ENCODE assay signal across 27 cellular contexts in the genomic region with DNA sequence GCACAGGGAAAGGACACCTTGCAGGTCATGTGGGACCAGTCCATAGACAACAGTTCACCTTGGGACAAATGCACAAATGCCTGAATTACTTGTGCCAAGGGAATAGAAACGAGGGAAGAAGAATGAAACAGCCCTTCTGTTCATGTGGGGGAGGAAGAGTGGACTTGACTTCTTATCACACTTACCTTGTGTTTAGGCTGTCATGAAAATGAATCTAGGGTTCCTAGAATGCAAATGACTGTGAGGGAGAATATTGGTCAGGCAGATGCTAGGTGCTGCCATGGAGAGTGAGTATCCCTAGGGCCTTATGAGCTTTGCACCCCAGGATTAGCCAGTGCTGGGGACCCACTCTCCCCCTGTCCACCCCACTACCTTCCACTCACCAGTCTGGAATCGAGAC.
"Had no signal": no experiment of that assay in that cellular context is flagged by ENCODE, and none has a peak within 500 bp of the region (broad histone marks: within the 10 kb centered on the region; RNA-seq: fewer than 3 reads in every experiment).

No MANE protein-coding gene starts in this region.

- H3K4me3 Mint-ChIP-seq: immature natural killer cell; mesothelial cell of epicardium; naive thymus-derived CD4-positive, alpha-beta T cell; nephron; neural progenitor cell; stimulated activated memory B cell treated with anti-CD40 and anti-IgM and Interleukin-4, amounts not matched to agents 10 μg/mL and 1 μg/mL and 100 μg/mL, for 72 hours; type B pancreatic cell had no signal

- H3K27me3 Mint-ChIP-seq: naive thymus-derived CD4-positive, alpha-beta T cell; progenitor cell of endocrine pancreas; stimulated activated memory B cell treated with anti-CD40 and anti-IgM and Interleukin-4, amounts not matched to agents 10 μg/mL and 1 μg/mL and 100 μg/mL, for 72 hours; type B pancreatic cell had no signal

- H3K9me3 ChIP-seq: esophagus squamous epithelium, lower lobe of right lung, mucosa of descending colon, right atrium auricular region, testis, tibial artery had no signal

- H3K27me3 ChIP-seq: esophagus squamous epithelium, neural progenitor cell, right atrium auricular region, testis, tibial artery had no signal

- H3K4me3 ChIP-seq: esophagus squamous epithelium, lower lobe of right lung, mucosa of descending colon, neural progenitor cell, right atrium auricular region, testis, tibial artery had no signal

- H3K27ac Mint-ChIP-seq: mesothelial cell of epicardium; nephron; neural progenitor cell; progenitor cell of endocrine pancreas; stimulated activated memory B cell treated with anti-CD40 and anti-IgM and Interleukin-4, amounts not matched to agents 10 μg/mL and 1 μg/mL and 100 μg/mL, for 72 hours; type B pancreatic cell had no signal

- H3K36me3 ChIP-seq: neural progenitor cell had no signal

- H3K36me3 Mint-ChIP-seq: mesothelial cell of epicardium, neural progenitor cell had no signal

- H3K9ac ChIP-seq: neural progenitor cell, parathyroid adenoma had no signal

- H3K9me3 Mint-ChIP-seq: immature natural killer cell; mesothelial cell of epicardium; naive thymus-derived CD4-positive, alpha-beta T cell; nephron; neural progenitor cell; stimulated activated memory B cell treated with anti-CD40 and anti-IgM and Interleukin-4, amounts not matched to agents 10 μg/mL and 1 μg/mL and 100 μg/mL, for 72 hours; type B pancreatic cell had no signal

- H3K4me1 Mint-ChIP-seq: stimulated activated memory B cell treated with anti-CD40 and anti-IgM and Interleukin-4, amounts not matched to agents 10 μg/mL and 1 μg/mL and 100 μg/mL, for 72 hours had no signal

- ATAC-seq: left ventricle myocardium superior; lower lobe of right lung; mucosa of descending colon; naive thymus-derived CD4-positive, alpha-beta T cell; sciatic nerve; stimulated activated memory B cell treated with anti-CD40 and anti-IgM and Interleukin-4, amounts not matched to agents 10 μg/mL and 1 μg/mL and 100 μg/mL, for 72 hours; stimulated activated naive CD8-positive, alpha-beta T cell treated with anti-CD3 and anti-CD28 coated beads, Interleukin-15, Interleukin-2, amounts not matched to agents 100 U/mL and 50 U/mL, for 24 hours had no signal

- H3K4me2 ChIP-seq: neural progenitor cell had no signal

- FAIRE-seq: colon had no signal

- H3K27ac ChIP-seq: esophagus squamous epithelium, lower lobe of right lung, neural progenitor cell, parathyroid adenoma, right atrium auricular region, testis, tibial artery had no signal

- H2AFZ ChIP-seq: neural progenitor cell, parathyroid adenoma had no signal

- H3K4me1 ChIP-seq: esophagus squamous epithelium, lower lobe of right lung, parathyroid adenoma, right atrium auricular region, tibial artery had no signal

- DNase-seq: effector CD8-positive, alpha-beta T cell; erythroblast; esophagus squamous epithelium; foreskin melanocyte; hypothalamus; immature natural killer cell; islet precursor cell; kidney glomerular epithelial cell; left ventricle myocardium superior; mucosa of descending colon; naive thymus-derived CD4-positive, alpha-beta T cell; stimulated activated CD4-positive, alpha-beta T cell treated with anti-CD3 and anti-CD28 coated beads, Interleukin-2, amount 100 ng/mL, for 24 hours; stimulated activated CD4-positive, alpha-beta T cell treated with anti-CD3 and anti-CD28 coated beads, Interleukin-4, amount 100 ng/mL, for 24 hours; stimulated activated naive CD8-positive, alpha-beta T cell treated with anti-CD3 and anti-CD28 coated beads, Interleukin-15, Interleukin-2, amounts not matched to agents 100 U/mL and 50 U/mL, for 24 hours; testis had no signal
